10 cellular contexts compared by ENCODE assay signal in genomic region chr4:69896530-69897116, GRCh38. TPM values are rescaled to one million over a fixed set of nuclear protein-coding genes. Genes with fewer than 3 reads are reported as not detected.
A peak's percentile ranks its signal among the peaks of the same experiment; 100 is the strongest.
DNase-seq lines count a peak whose midpoint lies in the region; ATAC-seq and TF ChIP-seq lines count a peak whose summit lies in the region.
"Had no signal": no experiment of that assay in that cellular context is flagged by ENCODE, and none has a peak within 500 bp of the region (broad histone marks: within the 10 kb centered on the region; RNA-seq: fewer than 3 reads in every experiment).

No MANE protein-coding gene starts in this region.

- H3K36me3 ChIP-seq in endodermal cell (ENCODE audit: control insufficient read depth, insufficient read depth, low read length) (no peaks in the 10 kb centered on the region), neural progenitor cell (no peaks in the 10 kb centered on the region), suprapubic skin (no peaks in the 10 kb centered on the region)

- H3K4me1 Mint-ChIP-seq in endodermal cell, result no peaks in the 10 kb centered on the region
- H3K4me1 Mint-ChIP-seq in neural progenitor cell, result no peaks in the 10 kb centered on the region
- no peaks in the 10 kb centered on the region for H3K4me1 Mint-ChIP-seq in activated T-helper 2 cell treated with anti-CD3 and anti-CD28 coated beads, Interferon-gamma antibody, Interleukin-2, Interleukin-4, amounts not matched to agents 10 μg/mL and 5 μg/mL and 100 μg/mL, durations not matched to agents 14 hours and 24 hours and 36 hours (ENCODE audit: low read depth)

- no peaks in the 10 kb centered on the region for H4K20me1 ChIP-seq in neural progenitor cell (ENCODE audit: low read depth)

- no peak overlapping the region for H3K4me3 ChIP-seq in endodermal cell (ENCODE audit: low read length)
- no peak overlapping the region for H3K4me3 ChIP-seq in neural progenitor cell
- no peak overlapping the region for H3K4me3 ChIP-seq in suprapubic skin

- no peaks in the 10 kb centered on the region for H3K79me2 ChIP-seq in neural progenitor cell (ENCODE audit: low read depth)

- H3K27ac ChIP-seq in endodermal cell (ENCODE audit: low read depth, low read length) (no peak overlapping the region), neural progenitor cell (no peak overlapping the region), suprapubic skin (no peak overlapping the region)

- no peaks in the 10 kb centered on the region for H3K4me1 ChIP-seq in endodermal cell (ENCODE audit: control insufficient read depth, insufficient read depth, low read length)
- no peaks in the 10 kb centered on the region for H3K4me1 ChIP-seq in neural progenitor cell
- no peaks in the 10 kb centered on the region for H3K4me1 ChIP-seq in suprapubic skin

- no peak overlapping the region for H3K4me2 ChIP-seq in neural progenitor cell

- intact Hi-C loops in activated T-helper 2 cell treated with anti-CD3 and anti-CD28 coated beads, Interferon-gamma antibody, Interleukin-2, Interleukin-4, amounts not matched to agents 10 μg/mL and 5 μg/mL and 100 μg/mL, durations not matched to agents 14 hours and 24 hours and 36 hours (cut with micrococcal nuclease), result loop anchor here (5.0 kb wide), 1 partner anchor 286 kb away; no protein-coding TSS in a partner anchor

- H3K9me3 Mint-ChIP-seq in endodermal cell (no peaks in the 10 kb centered on the region), neural progenitor cell (no peaks in the 10 kb centered on the region)
- no peaks in the 10 kb centered on the region for H3K9me3 Mint-ChIP-seq in activated T-helper 2 cell treated with anti-CD3 and anti-CD28 coated beads, Interferon-gamma antibody, Interleukin-2, Interleukin-4, amounts not matched to agents 10 μg/mL and 5 μg/mL and 100 μg/mL, durations not matched to agents 14 hours and 24 hours and 36 hours

- H3K27me3 ChIP-seq in endodermal cell (ENCODE audit: control insufficient read depth, insufficient read depth, low read length, poor library complexity, severe bottlenecking) (no peaks in the 10 kb centered on the region), neural progenitor cell (no peaks in the 10 kb centered on the region), suprapubic skin (no peaks in the 10 kb centered on the region)

- TF ChIP-seq EP300 in suprapubic skin (IDR thresholded peaks at IDR 0.05), result no peak

- H3K27ac Mint-ChIP-seq in endodermal cell (no peak overlapping the region), neural progenitor cell (no peak overlapping the region)
- no peak overlapping the region for H3K27ac Mint-ChIP-seq in activated T-helper 2 cell treated with anti-CD3 and anti-CD28 coated beads, Interferon-gamma antibody, Interleukin-2, Interleukin-4, amounts not matched to agents 10 μg/mL and 5 μg/mL and 100 μg/mL, durations not matched to agents 14 hours and 24 hours and 36 hours
- H3K27ac Mint-ChIP-seq: activated naive CD8-positive, alpha-beta T cell had no signal

- DNase-seq in OCI-M1 (lab: John Stamatoyannopoulos, UW), result peak; percentile 27
- DNase-seq in endodermal cell, result no peak
- DNase-seq in neural progenitor cell (ENCODE audit: low spot score), result peak; percentile 28
- DNase-seq in suprapubic skin (ENCODE audit: low spot score in 2 of 2), result no peak
- DNase-seq in activated T-helper 2 cell treated with anti-CD3 and anti-CD28 coated beads, Interferon-gamma antibody, Interleukin-2, Interleukin-4, amounts not matched to agents 10 μg/mL and 5 μg/mL and 100 μg/mL, durations not matched to agents 14 hours and 24 hours and 36 hours (ENCODE audit: low spot score), result no peak
- DNase-seq in nucleus accumbens (lab: John Stamatoyannopoulos, UW), result no peak
- DNase-seq: NCI-H146 had no signal

- TF ChIP-seq CTCF in GM12874 (IDR thresholded peaks at IDR 0.05; ENCODE audit: insufficient read depth, low read depth, low read length) (peak; percentile 11; the same call in 1 of the 2 replicates), endodermal cell (conservative IDR thresholded peaks at IDR 0.05) (peak; percentile 83), neural progenitor cell (IDR thresholded peaks at IDR 0.05) (peak; percentile 74), suprapubic skin (IDR thresholded peaks at IDR 0.05) (no peak)

- no peaks in the 10 kb centered on the region for H3K27me3 Mint-ChIP-seq in endodermal cell (ENCODE audit: insufficient read depth)
- no peaks in the 10 kb centered on the region for H3K27me3 Mint-ChIP-seq in neural progenitor cell (ENCODE audit: insufficient read depth, low read depth)
- H3K27me3 Mint-ChIP-seq in activated T-helper 2 cell treated with anti-CD3 and anti-CD28 coated beads, Interferon-gamma antibody, Interleukin-2, Interleukin-4, amounts not matched to agents 10 μg/mL and 5 μg/mL and 100 μg/mL, durations not matched to agents 14 hours and 24 hours and 36 hours (ENCODE audit: low read depth), result peaks cover 1% of the 10 kb centered on the region

- H3K36me3 Mint-ChIP-seq in endodermal cell (ENCODE audit: low read depth) (no peaks in the 10 kb centered on the region), neural progenitor cell (no peaks in the 10 kb centered on the region)
- no peaks in the 10 kb centered on the region for H3K36me3 Mint-ChIP-seq in activated T-helper 2 cell treated with anti-CD3 and anti-CD28 coated beads, Interferon-gamma antibody, Interleukin-2, Interleukin-4, amounts not matched to agents 10 μg/mL and 5 μg/mL and 100 μg/mL, durations not matched to agents 14 hours and 24 hours and 36 hours (ENCODE audit: low read depth)
- H3K36me3 Mint-ChIP-seq: activated naive CD8-positive, alpha-beta T cell had no signal

- peak overlapping the region; percentile 66 for H2AFZ ChIP-seq in neural progenitor cell (replicated peaks)

- H3K9me3 ChIP-seq in endodermal cell (ENCODE audit: control insufficient read depth, low read length) (no peaks in the 10 kb centered on the region), neural progenitor cell (ENCODE audit: low read depth) (no peaks in the 10 kb centered on the region), suprapubic skin (no peaks in the 10 kb centered on the region)

- H3K4me3 Mint-ChIP-seq in endodermal cell (no peak overlapping the region), neural progenitor cell (no peak overlapping the region)
- no peak overlapping the region for H3K4me3 Mint-ChIP-seq in activated T-helper 2 cell treated with anti-CD3 and anti-CD28 coated beads, Interferon-gamma antibody, Interleukin-2, Interleukin-4, amounts not matched to agents 10 μg/mL and 5 μg/mL and 100 μg/mL, durations not matched to agents 14 hours and 24 hours and 36 hours (ENCODE audit: low read depth)
- H3K4me3 Mint-ChIP-seq: activated naive CD8-positive, alpha-beta T cell had no signal

- H3K9ac ChIP-seq in endodermal cell (ENCODE audit: extremely low read depth, low read length, poor library complexity, severe bottlenecking) (no peak overlapping the region), neural progenitor cell (no peak overlapping the region)

- TF ChIP-seq POLR2A in suprapubic skin (IDR thresholded peaks at IDR 0.05), result no peak

- H3F3A ChIP-seq in neural progenitor cell (ENCODE audit: low read depth), result no peaks in the 10 kb centered on the region

- no peak for ATAC-seq in GM21381 (IDR thresholded peaks at IDR 0.05; ENCODE audit: unreplicated experiment)

RNA-seq across cellular contexts. Expression of gene CSN1S1, which starts 34.2 kb away (rescaled TPM):
- total RNA-seq in endodermal cell (not detected), neural progenitor cell (ENCODE audit: low replicate concordance) (not detected in 2 replicates), suprapubic skin (not detected)
- polyA plus RNA-seq in endodermal cell (2013, experiment 1 of 2), result not detected
- polyA plus RNA-seq in endodermal cell (2013, experiment 2 of 2), result not detected
- total RNA-seq in activated T-helper 2 cell treated with anti-CD3 and anti-CD28 coated beads, Interferon-gamma antibody, Interleukin-2, Interleukin-4, amounts not matched to agents 10 μg/mL and 5 μg/mL and 100 μg/mL, durations not matched to agents 14 hours and 24 hours and 36 hours, result not detected in 2 replicates

RNA-seq across cellular contexts. Expression of gene SULT1E1, which starts 36.7 kb away (rescaled TPM):
- total RNA-seq in endodermal cell (not detected), neural progenitor cell (ENCODE audit: low replicate concordance) (not detected in 2 replicates), suprapubic skin (100 to 1,000 TPM in 1 of 4 donors, 10 to 100 TPM in 3; 18.6 to 198 (median 44.1) TPM)
- polyA plus RNA-seq in endodermal cell (2013, experiment 1 of 2), result not detected
- not detected for polyA plus RNA-seq in endodermal cell (2013, experiment 2 of 2)
- total RNA-seq in activated T-helper 2 cell treated with anti-CD3 and anti-CD28 coated beads, Interferon-gamma antibody, Interleukin-2, Interleukin-4, amounts not matched to agents 10 μg/mL and 5 μg/mL and 100 μg/mL, durations not matched to agents 14 hours and 24 hours and 36 hours, result not detected in 2 replicates

Comparison
In these comparisons a context has a peak if more than half of its experiments do, and no peak if none do; other contexts are left out.
1. CTCF ChIP-seq: peak in GM12874 (single experiment), endodermal cell (single experiment) and neural progenitor cell (single experiment); none in suprapubic skin (0 of 2).
2. DNase-seq: peak in OCI-M1 (single experiment) and neural progenitor cell (single experiment); none in endodermal cell (single experiment), suprapubic skin (0 of 2), activated T-helper 2 cell treated with anti-CD3 and anti-CD28 coated beads, Interferon-gamma antibody, Interleukin-2, Interleukin-4, amounts not matched to agents 10 μg/mL and 5 μg/mL and 100 μg/mL, durations not matched to agents 14 hours and 24 hours and 36 hours (single experiment) and nucleus accumbens (0 of 56).
3. RNA of gene SULT1E1, which starts 36.7 kb away (total RNA-seq): 18.6 to 198 TPM in suprapubic skin; not detected in endodermal cell, not detected in neural progenitor cell and not detected in activated T-helper 2 cell treated with anti-CD3 and anti-CD28 coated beads, Interferon-gamma antibody, Interleukin-2, Interleukin-4, amounts not matched to agents 10 μg/mL and 5 μg/mL and 100 μg/mL, durations not matched to agents 14 hours and 24 hours and 36 hours; every median in the first group is over 10 times any median in the second.